ENCODE assay signal across 23 cellular contexts in the genomic region with DNA sequence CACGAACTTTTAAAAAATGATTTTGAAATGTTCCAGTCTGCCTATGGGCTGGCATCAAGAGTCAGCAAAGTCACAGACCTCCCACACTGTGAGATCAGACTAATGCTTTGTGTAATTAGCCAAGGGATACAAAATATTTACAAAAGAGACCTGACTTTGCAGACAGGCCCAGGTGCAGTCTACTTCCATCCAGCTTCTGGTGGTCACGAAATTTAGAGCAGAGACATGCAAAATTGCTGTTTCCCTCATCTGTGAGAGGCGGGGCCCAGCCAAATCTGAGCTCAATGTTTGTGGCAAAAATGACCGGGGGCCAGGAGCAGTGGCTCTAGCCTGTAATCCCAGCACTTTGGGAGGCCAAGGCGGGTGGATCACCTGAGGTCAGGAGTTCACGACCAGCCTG.
"Had no signal": no experiment of that assay in that cellular context is flagged by ENCODE, and none has a peak within 500 bp of the region (broad histone marks: within the 10 kb centered on the region; RNA-seq: fewer than 3 reads in every experiment).

No MANE protein-coding gene starts in this region.

- DNase-seq: activated CD4-positive, alpha-beta T cell treated with anti-CD3 and anti-CD28 coated beads for 48 hours; activated CD4-positive, alpha-beta T cell treated with anti-CD3 and anti-CD28 coated beads, Interleukin-2, amount 50 U/mL, for 4 hours; activated CD4-positive, CD25-positive, alpha-beta regulatory T cell treated with anti-CD3 and anti-CD28 coated beads, Interleukin-2, amount 50 U/mL, for 72 hours; activated CD8-positive, alpha-beta memory T cell treated with anti-CD3 and anti-CD28 coated beads, Interleukin-2, amount 10 ng/mL, durations not matched to agents 7 days and 5 days; activated effector memory CD4-positive, alpha-beta T cell treated with Interleukin-2 at 50 U/mL for 16 hours; activated naive CD4-positive, alpha-beta T cell; activated T-cell treated with anti-CD3 and anti-CD28 coated beads, Interleukin-2, amount 50 U/mL, for 24 hours; aorta; caudate nucleus; MG63; NCI-H1105; NCI-H1930; NCI-H2171; NCI-H2227 treated with DMSO at 0.1 percent for 48 hours; NCI-H446 treated with DMSO at 0.1 percent for 48 hours; NCI-H524 treated with DMSO at 0.1 percent for 48 hours; PC-3; SHP77 treated with DMSO at 0.1 percent for 48 hours; T-helper 17 cell; T-helper 9 cell had no signal

- H3K4me3 Mint-ChIP-seq: activated CD8-positive, alpha-beta memory T cell treated with anti-CD3 and anti-CD28 coated beads, Interleukin-2, amount 10 ng/mL, durations not matched to agents 7 days and 5 days; activated naive CD4-positive, alpha-beta T cell treated with anti-CD3 and anti-CD28 coated beads, Interleukin-2, amount 50 U/mL, for 24 hours; activated T-cell treated with anti-CD3 and anti-CD28 coated beads, Interleukin-2, amount 50 U/mL, for 24 hours; activated T-helper 1 cell treated with anti-CD3 and anti-CD28 coated beads, Interleukin-12 subunit alpha, Interleukin-12 subunit beta, Interleukin-2, Interleukin-4 antibody, amounts not matched to agents 30 ng/mL and 10 ng/mL and 1 ng/mL, durations not matched to agents 14 hours and 24 hours and 36 hours; T-helper 17 cell; WTC11 had no signal

- H3K36me3 Mint-ChIP-seq: activated CD8-positive, alpha-beta memory T cell treated with anti-CD3 and anti-CD28 coated beads, Interleukin-2, amount 10 ng/mL, durations not matched to agents 7 days and 5 days; activated naive CD4-positive, alpha-beta T cell treated with anti-CD3 and anti-CD28 coated beads, Interleukin-2, amount 50 U/mL, for 24 hours; WTC11 had no signal

- ATAC-seq: activated CD8-positive, alpha-beta memory T cell treated with anti-CD3 and anti-CD28 coated beads, Interleukin-2, amount 10 ng/mL, durations not matched to agents 7 days and 5 days; PC-3; T-helper 17 cell; WTC11 had no signal

- H3K27ac Mint-ChIP-seq: activated CD8-positive, alpha-beta memory T cell treated with anti-CD3 and anti-CD28 coated beads, Interleukin-2, amount 10 ng/mL, durations not matched to agents 7 days and 5 days; activated naive CD4-positive, alpha-beta T cell treated with anti-CD3 and anti-CD28 coated beads, Interleukin-2, amount 50 U/mL, for 24 hours; activated T-cell treated with anti-CD3 and anti-CD28 coated beads, Interleukin-2, amount 50 U/mL, for 24 hours; activated T-helper 1 cell treated with anti-CD3 and anti-CD28 coated beads, Interleukin-12 subunit alpha, Interleukin-12 subunit beta, Interleukin-2, Interleukin-4 antibody, amounts not matched to agents 30 ng/mL and 10 ng/mL and 1 ng/mL, durations not matched to agents 14 hours and 24 hours and 36 hours; T-helper 17 cell; WTC11 had no signal

- H3K9me3 Mint-ChIP-seq: activated naive CD4-positive, alpha-beta T cell treated with anti-CD3 and anti-CD28 coated beads, Interleukin-2, amount 50 U/mL, for 24 hours; activated T-cell treated with anti-CD3 and anti-CD28 coated beads, Interleukin-2, amount 50 U/mL, for 24 hours; activated T-helper 1 cell treated with anti-CD3 and anti-CD28 coated beads, Interleukin-12 subunit alpha, Interleukin-12 subunit beta, Interleukin-2, Interleukin-4 antibody, amounts not matched to agents 30 ng/mL and 10 ng/mL and 1 ng/mL, durations not matched to agents 14 hours and 24 hours and 36 hours; WTC11 had no signal

- H3K4me1 Mint-ChIP-seq: activated naive CD4-positive, alpha-beta T cell treated with anti-CD3 and anti-CD28 coated beads, Interleukin-2, amount 50 U/mL, for 24 hours; WTC11 had no signal
